ENCODE assay signal across 19 cellular contexts in the genomic region with DNA sequence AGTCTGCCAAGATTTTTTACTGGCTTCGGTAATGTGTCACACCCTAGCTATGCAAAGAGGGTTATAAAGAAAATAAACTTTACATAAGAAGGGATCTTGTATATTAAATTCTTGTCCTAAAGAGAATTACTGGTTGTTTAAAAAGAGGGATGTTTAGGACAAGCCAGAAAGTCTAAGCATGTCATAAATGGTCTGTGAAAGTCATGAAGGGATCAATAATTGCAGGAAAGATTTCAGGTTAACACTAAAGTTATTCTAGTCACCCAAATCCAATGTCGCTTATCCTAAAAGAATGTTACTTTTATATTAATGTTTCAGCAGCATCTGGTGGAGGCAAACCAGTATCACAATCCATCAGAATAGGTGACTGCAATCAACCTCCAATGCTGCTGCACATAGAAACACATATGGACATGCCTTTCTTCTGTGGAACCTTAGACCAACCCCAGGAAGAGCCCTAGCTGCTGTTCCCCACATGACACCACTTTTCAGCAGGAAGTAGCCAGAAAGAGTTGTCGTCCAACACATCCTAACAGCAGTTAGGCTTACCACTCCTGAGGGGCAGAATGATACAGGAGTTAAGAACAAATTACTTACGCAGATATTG.
A peak's percentile ranks its signal among the peaks of the same experiment; 100 is the strongest.
DNase-seq lines count a peak whose midpoint lies in the region; ATAC-seq and TF ChIP-seq lines count a peak whose summit lies in the region.
"Had no signal": no experiment of that assay in that cellular context is flagged by ENCODE, and none has a peak within 500 bp of the region (broad histone marks: within the 10 kb centered on the region; RNA-seq: fewer than 3 reads in every experiment).

No MANE protein-coding gene starts in this region.

- DNase-seq in Caki2 (ENCODE audit: low read depth) (peak; percentile 24), OCI-M1 (lab: John Stamatoyannopoulos, UW) (peak; percentile 27), left colon (no peak), heart right ventricle (no peak), NCI-H446 (lab: John Stamatoyannopoulos, UW) (no peak), mesenteric fat pad (ENCODE audit: low spot score) (no peak)
- DNase-seq: BE2C; Calu3; CD4-positive, alpha-beta T cell; DND-41; GDM1; GOT3; Karpas-422; NCI-H187; NCI-H69; T-helper 2 cell had no signal

- intact Hi-C loops in left colon (cut with DNase I, micrococcal nuclease): loop anchor here in 1 of 2 donors (10.0 kb wide), 1 partner anchor 103 kb away; no protein-coding TSS in a partner anchor
- intact Hi-C loops in heart right ventricle (cut with DNase I): loop anchor here in 2 of 10 donors (10.0 kb wide), 3 partner anchors 113 to 713 kb away; no protein-coding TSS in a partner anchor

- ATAC-seq in left colon (peak; percentile 55), heart right ventricle (no peak)
- ATAC-seq: GM12878 had no signal

- no peaks in the 10 kb centered on the region for H3K27me3 ChIP-seq in heart right ventricle
- H3K27me3 ChIP-seq: BE2C, SJSA1 had no signal

- TF ChIP-seq CTCF in HEK293 (tag by site-specific recombination; IDR thresholded peaks at IDR 0.05) (no peak), heart right ventricle (IDR thresholded peaks at IDR 0.05) (no peak)

- H3K9me3 ChIP-seq in HEK293 (ENCODE audit: control insufficient read depth, insufficient read depth, low read depth, low read length) (no peaks in the 10 kb centered on the region), heart right ventricle (peaks cover 0 to 33% (median 8%) of the 10 kb centered on the region in 11 donors)

- POLR2A ChIA-PET in HEK293 (lab: Yijun Ruan, JAX): no interaction called here

- in situ Hi-C loops in Caki2 (cut with HindIII; ENCODE audit: low pct_unique_long_range_greater_than_20kb, low sequenced_read_pairs): no loop called here

- 93 to 96% methylated on average over 4 of the region's 4 CpGs for WGBS in heart right ventricle, 2 donors

- H3K36me3 ChIP-seq in HEK293 (ENCODE audit: control insufficient read depth in 2 of 2, insufficient read depth in 1 of 2, low read length in 2 of 2) (no peaks in the 10 kb centered on the region), heart right ventricle (no peaks in the 10 kb centered on the region)
- H3K36me3 ChIP-seq: BE2C, SJSA1 had no signal

- H3K27ac ChIP-seq in HEK293 (ENCODE audit: extremely low read depth, low read depth, low read length): no peak overlapping the region
- H3K27ac ChIP-seq in heart right ventricle: no peak overlapping the region
- H3K27ac ChIP-seq: SJSA1 had no signal

- CTCF ChIA-PET in HEK293 (lab: Yijun Ruan, JAX): no interaction called here

- H3K4me1 ChIP-seq in HEK293 (ENCODE audit: control insufficient read depth, insufficient read depth, low read length) (no peaks in the 10 kb centered on the region), heart right ventricle (no peaks in the 10 kb centered on the region)
- H3K4me1 ChIP-seq: SJSA1 had no signal

- H3K4me3 ChIP-seq in HEK293 (ENCODE audit: low read depth, low read length): no peak overlapping the region
- H3K4me3 ChIP-seq in heart right ventricle: no peak overlapping the region
- H3K4me3 ChIP-seq: GM12878, SJSA1 had no signal

TF ChIP-seq in HEK293, 187 proteins besides CTCF, POLR2A, EP300 and RAD21:
- TF ChIP-seq, protein P1, sequence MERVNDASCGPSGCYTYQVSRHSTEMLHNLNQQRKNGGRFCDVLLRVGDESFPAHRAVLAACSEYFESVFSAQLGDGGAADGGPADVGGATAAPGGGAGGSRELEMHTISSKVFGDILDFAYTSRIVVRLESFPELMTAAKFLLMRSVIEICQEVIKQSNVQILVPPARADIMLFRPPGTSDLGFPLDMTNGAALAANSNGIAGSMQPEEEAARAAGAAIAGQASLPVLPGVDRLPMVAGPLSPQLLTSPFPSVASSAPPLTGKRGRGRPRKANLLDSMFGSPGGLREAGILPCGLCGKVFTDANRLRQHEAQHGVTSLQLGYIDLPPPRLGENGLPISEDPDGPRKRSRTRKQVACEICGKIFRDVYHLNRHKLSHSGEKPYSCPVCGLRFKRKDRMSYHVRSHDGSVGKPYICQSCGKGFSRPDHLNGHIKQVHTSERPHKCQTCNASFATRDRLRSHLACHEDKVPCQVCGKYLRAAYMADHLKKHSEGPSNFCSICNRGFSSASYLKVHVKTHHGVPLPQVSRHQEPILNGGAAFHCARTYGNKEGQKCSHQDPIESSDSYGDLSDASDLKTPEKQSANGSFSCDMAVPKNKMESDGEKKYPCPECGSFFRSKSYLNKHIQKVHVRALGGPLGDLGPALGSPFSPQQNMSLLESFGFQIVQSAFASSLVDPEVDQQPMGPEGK (tag by site-specific recombination; IDR thresholded peaks at IDR 0.05): no peak
- TF ChIP-seq HIC1 (tag by site-specific recombination; IDR thresholded peaks at IDR 0.05): no peak
- TF ChIP-seq, protein P2, sequence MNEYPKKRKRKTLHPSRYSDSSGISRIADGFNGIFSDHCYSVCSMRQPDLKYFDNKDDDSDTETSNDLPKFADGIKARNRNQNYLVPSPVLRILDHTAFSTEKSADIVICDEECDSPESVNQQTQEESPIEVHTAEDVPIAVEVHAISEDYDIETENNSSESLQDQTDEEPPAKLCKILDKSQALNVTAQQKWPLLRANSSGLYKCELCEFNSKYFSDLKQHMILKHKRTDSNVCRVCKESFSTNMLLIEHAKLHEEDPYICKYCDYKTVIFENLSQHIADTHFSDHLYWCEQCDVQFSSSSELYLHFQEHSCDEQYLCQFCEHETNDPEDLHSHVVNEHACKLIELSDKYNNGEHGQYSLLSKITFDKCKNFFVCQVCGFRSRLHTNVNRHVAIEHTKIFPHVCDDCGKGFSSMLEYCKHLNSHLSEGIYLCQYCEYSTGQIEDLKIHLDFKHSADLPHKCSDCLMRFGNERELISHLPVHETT (tag by site-specific recombination; IDR thresholded peaks at IDR 0.05): no peak
- TF ChIP-seq HOXC10 (CRISPR knock-in tag; IDR thresholded peaks at IDR 0.05): no peak
- 0 out of 2 replicates have a peak, but pooled peaks have one; percentile 52 for TF ChIP-seq ZNF626 (tag by site-specific recombination; IDR thresholded peaks at IDR 0.05)
- no peak for TF ChIP-seq ZFP37 (tag by site-specific recombination; IDR thresholded peaks at IDR 0.05)
- TF ChIP-seq ZNF792 (tag by site-specific recombination; IDR thresholded peaks at IDR 0.05): no peak
- TF ChIP-seq, protein P3, sequence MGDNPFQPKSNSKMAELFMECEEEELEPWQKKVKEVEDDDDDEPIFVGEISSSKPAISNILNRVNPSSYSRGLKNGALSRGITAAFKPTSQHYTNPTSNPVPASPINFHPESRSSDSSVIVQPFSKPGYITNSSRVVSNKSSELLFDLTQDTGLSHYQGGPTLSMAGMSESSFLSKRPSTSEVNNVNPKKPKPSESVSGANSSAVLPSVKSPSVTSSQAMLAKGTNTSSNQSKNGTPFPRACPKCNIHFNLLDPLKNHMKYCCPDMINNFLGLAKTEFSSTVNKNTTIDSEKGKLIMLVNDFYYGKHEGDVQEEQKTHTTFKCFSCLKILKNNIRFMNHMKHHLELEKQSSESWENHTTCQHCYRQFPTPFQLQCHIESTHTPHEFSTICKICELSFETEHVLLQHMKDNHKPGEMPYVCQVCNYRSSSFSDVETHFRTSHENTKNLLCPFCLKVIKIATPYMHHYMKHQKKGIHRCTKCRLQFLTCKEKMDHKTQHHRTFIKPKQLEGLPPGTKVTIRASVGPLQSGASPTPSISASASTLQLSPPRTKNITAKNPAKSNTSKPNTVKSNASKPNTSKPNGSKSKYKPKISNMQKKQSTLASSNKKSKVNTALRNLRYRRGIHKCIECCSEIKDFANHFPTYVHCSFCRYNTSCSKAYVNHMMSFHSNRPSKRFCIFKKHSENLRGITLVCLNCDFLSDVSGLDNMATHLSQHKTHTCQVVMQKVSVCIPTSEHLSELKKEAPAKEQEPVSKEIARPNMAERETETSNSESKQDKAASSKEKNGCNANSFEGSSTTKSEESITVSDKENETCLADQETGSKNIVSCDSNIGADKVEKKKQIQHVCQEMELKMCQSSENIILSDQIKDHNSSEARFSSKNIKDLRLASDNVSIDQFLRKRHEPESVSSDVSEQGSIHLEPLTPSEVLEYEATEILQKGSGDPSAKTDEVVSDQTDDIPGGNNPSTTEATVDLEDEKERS (tag by site-specific recombination; IDR thresholded peaks at IDR 0.05): 0 out of 2 replicates have a peak, but pooled peaks have one; percentile 73
- TF ChIP-seq ZNF366 (tag by site-specific recombination; conservative IDR thresholded peaks at IDR 0.05): no peak
- TF ChIP-seq MZF1 (tag by site-specific recombination; IDR thresholded peaks at IDR 0.05; ENCODE audit: borderline replicate concordance): peak; percentile 31; the same call in 1 of the 2 replicates
- TF ChIP-seq SETDB1 (IDR thresholded peaks at IDR 0.05; ENCODE audit: insufficient read length, low read length): peak; percentile 100
- no peak for TF ChIP-seq ZFP3 (tag by site-specific recombination; IDR thresholded peaks at IDR 0.05; ENCODE audit: low read depth)
- no peak for TF ChIP-seq ZNF266 (tag by site-specific recombination; IDR thresholded peaks at IDR 0.05; ENCODE audit: low read depth)
- TF ChIP-seq ZNF549 (tag by site-specific recombination; IDR thresholded peaks at IDR 0.05): peak; percentile 9; the same call in 1 of the 2 replicates
- TF ChIP-seq TRIM28 (IDR thresholded peaks at IDR 0.05; ENCODE audit: borderline replicate concordance, low read length): peak; percentile 98
- TF ChIP-seq ZIC2 (tag by site-specific recombination; IDR thresholded peaks at IDR 0.05): no peak
- TF ChIP-seq ZFHX2 (tag by site-specific recombination; conservative IDR thresholded peaks at IDR 0.05): no peak
- TF ChIP-seq ZNF202 (tag by site-specific recombination; IDR thresholded peaks at IDR 0.05; ENCODE audit: borderline replicate concordance): no peak
- TF ChIP-seq ZNF416 (tag by site-specific recombination; IDR thresholded peaks at IDR 0.05): no peak
TF ChIP-seq in HEK293: peak in this region for 6.

Comparison
In these comparisons a context has a peak if more than half of its experiments do, and no peak if none do; other contexts are left out.
1. DNase-seq: peak in Caki2 (single experiment) and OCI-M1 (single experiment); none in left colon (0 of 2), heart right ventricle (0 of 2), NCI-H446 (0 of 2) and mesenteric fat pad (single experiment).